9 cellular contexts compared by ENCODE assay signal in genomic region chr12:47801170-47801903, GRCh38. TPM values are rescaled to one million over a fixed set of nuclear protein-coding genes. Genes with fewer than 3 reads are reported as not detected.
DNase-seq lines count a peak whose midpoint lies in the region; ATAC-seq and TF ChIP-seq lines count a peak whose summit lies in the region.
"Had no signal": no experiment of that assay in that cellular context is flagged by ENCODE, and none has a peak within 500 bp of the region (broad histone marks: within the 10 kb centered on the region; RNA-seq: fewer than 3 reads in every experiment).

No MANE protein-coding gene starts in this region.

- H3K4me1 ChIP-seq in OCI-LY1 (ENCODE audit: insufficient read depth, low read length, severe bottlenecking), result peaks cover 61% of the 10 kb centered on the region

- 0 out of 2 replicates have a peak, but pooled peaks cover 8% of the 10 kb centered on the region for H3K79me2 ChIP-seq in OCI-LY1 (ENCODE audit: insufficient read depth, low read length)

- H3F3A ChIP-seq in OCI-LY1 (ENCODE audit: insufficient read depth, low read length), result no peaks in the 10 kb centered on the region

- H3K9me3 Mint-ChIP-seq in effector memory CD8-positive, alpha-beta T cell, result no peaks in the 10 kb centered on the region
- no peaks in the 10 kb centered on the region for H3K9me3 Mint-ChIP-seq in natural killer cell

- peak overlapping the region; percentile 85 to 92 for H3K27ac Mint-ChIP-seq in effector memory CD8-positive, alpha-beta T cell
- H3K27ac Mint-ChIP-seq in natural killer cell, result peak overlapping the region; percentile 91 to 92

- no peak overlapping the region for H3K4me3 Mint-ChIP-seq in effector memory CD8-positive, alpha-beta T cell
- peak overlapping the region; percentile 72 for H3K4me3 Mint-ChIP-seq in natural killer cell

- H2AFZ ChIP-seq in OCI-LY1 (ENCODE audit: low read length), result no peak overlapping the region

- no peak for ATAC-seq in effector memory CD8-positive, alpha-beta T cell (replicated peaks)
- ATAC-seq in natural killer cell (peak in 2 of 3 donors; percentile 46 to 59), GM19452 (IDR thresholded peaks at IDR 0.05; ENCODE audit: unreplicated experiment) (no peak)

- peak overlapping the region; percentile 65 for H3K27ac ChIP-seq in OCI-LY1 (ENCODE audit: low read depth, low read length, poor library complexity, severe bottlenecking)

- intact Hi-C loops in natural killer cell (cut with micrococcal nuclease), result no loop called here

- H3K9ac ChIP-seq in OCI-LY1 (ENCODE audit: low read length), result no peak overlapping the region

- H4K20me1 ChIP-seq in OCI-LY1 (ENCODE audit: insufficient read depth, low read length), result no peaks in the 10 kb centered on the region

- H3K9me3 ChIP-seq in OCI-LY1 (ENCODE audit: low read length), result no peaks in the 10 kb centered on the region

- H3K27me3 Mint-ChIP-seq in effector memory CD8-positive, alpha-beta T cell, result no peaks in the 10 kb centered on the region
- H3K27me3 Mint-ChIP-seq in natural killer cell (ENCODE audit: low read depth in 2 of 2), result no peaks in the 10 kb centered on the region

- H3K4me2 ChIP-seq in OCI-LY1 (ENCODE audit: low read length), result no peak overlapping the region; the same call in 1 of the 2 replicates

- DNase-seq in AG10803 (ENCODE audit: low read depth) (no peak), natural killer cell (no peak), GOT3 (lab: John Stamatoyannopoulos, UW) (no peak), COLO829 (ENCODE audit: low spot score) (no peak), NCI-H2081 (lab: John Stamatoyannopoulos, UW) (no peak)
- DNase-seq in effector memory CD8-positive, alpha-beta T cell, result no peak
- DNase-seq: NCI-H226 had no signal

- no peaks in the 10 kb centered on the region for H3K9me2 ChIP-seq in OCI-LY1 (ENCODE audit: low read depth, low read length)

- TF ChIP-seq CTCF in AG10803 (conservative IDR thresholded peaks at IDR 0.05; ENCODE audit: low read length), result peak; percentile 33
- TF ChIP-seq CTCF in OCI-LY1 (IDR thresholded peaks at IDR 0.05; ENCODE audit: low read length), result no peak
- TF ChIP-seq CTCF in natural killer cell (IDR thresholded peaks at IDR 0.05), result no peak

- H3K36me3 ChIP-seq in OCI-LY1 (ENCODE audit: insufficient read depth, low read length), result peaks cover 56% of the 10 kb centered on the region

- H3K27me3 ChIP-seq in OCI-LY1 (ENCODE audit: insufficient read depth, low read length), result no peaks in the 10 kb centered on the region

- H3K4me3 ChIP-seq in AG10803 (ENCODE audit: low read length), result no peak overlapping the region
- H3K4me3 ChIP-seq in OCI-LY1 (ENCODE audit: low read depth, low read length, poor library complexity, severe bottlenecking), result no peak overlapping the region

- peaks cover 35% of the 10 kb centered on the region for H3K36me3 Mint-ChIP-seq in effector memory CD8-positive, alpha-beta T cell (ENCODE audit: insufficient read depth)
- no peaks in the 10 kb centered on the region for H3K36me3 Mint-ChIP-seq in natural killer cell

- H3K4me1 Mint-ChIP-seq in effector memory CD8-positive, alpha-beta T cell (ENCODE audit: low read depth in 2 of 2), result peaks cover 54 to 57% of the 10 kb centered on the region in 2 donors
- H3K4me1 Mint-ChIP-seq in natural killer cell, result peaks cover 66 to 78% of the 10 kb centered on the region in 2 donors

RNA-seq across cellular contexts. Expression of gene HDAC7, which starts 18.4 kb away (rescaled TPM):
- 100 to 1,000 TPM; 141 to 235 (median 147) TPM for total RNA-seq in natural killer cell

RNA-seq across cellular contexts. Expression of gene SLC48A1, which starts 28.3 kb away (rescaled TPM):
- total RNA-seq in natural killer cell, result 1 to 10 TPM; 2.0 to 4.4 (median 3.4) TPM

RNA-seq across cellular contexts. Expression of gene RAPGEF3, which starts 42.7 kb away (rescaled TPM):
- total RNA-seq in natural killer cell, result under 1 TPM; 0.23 to 0.73 (median 0.49) TPM

Comparison
In these comparisons a context has a peak if more than half of its experiments do, and no peak if none do; other contexts are left out.
1. ATAC-seq: peak in natural killer cell (2 of 3); none in effector memory CD8-positive, alpha-beta T cell (single experiment) and GM19452 (single experiment).